In the genomic region with DNA sequence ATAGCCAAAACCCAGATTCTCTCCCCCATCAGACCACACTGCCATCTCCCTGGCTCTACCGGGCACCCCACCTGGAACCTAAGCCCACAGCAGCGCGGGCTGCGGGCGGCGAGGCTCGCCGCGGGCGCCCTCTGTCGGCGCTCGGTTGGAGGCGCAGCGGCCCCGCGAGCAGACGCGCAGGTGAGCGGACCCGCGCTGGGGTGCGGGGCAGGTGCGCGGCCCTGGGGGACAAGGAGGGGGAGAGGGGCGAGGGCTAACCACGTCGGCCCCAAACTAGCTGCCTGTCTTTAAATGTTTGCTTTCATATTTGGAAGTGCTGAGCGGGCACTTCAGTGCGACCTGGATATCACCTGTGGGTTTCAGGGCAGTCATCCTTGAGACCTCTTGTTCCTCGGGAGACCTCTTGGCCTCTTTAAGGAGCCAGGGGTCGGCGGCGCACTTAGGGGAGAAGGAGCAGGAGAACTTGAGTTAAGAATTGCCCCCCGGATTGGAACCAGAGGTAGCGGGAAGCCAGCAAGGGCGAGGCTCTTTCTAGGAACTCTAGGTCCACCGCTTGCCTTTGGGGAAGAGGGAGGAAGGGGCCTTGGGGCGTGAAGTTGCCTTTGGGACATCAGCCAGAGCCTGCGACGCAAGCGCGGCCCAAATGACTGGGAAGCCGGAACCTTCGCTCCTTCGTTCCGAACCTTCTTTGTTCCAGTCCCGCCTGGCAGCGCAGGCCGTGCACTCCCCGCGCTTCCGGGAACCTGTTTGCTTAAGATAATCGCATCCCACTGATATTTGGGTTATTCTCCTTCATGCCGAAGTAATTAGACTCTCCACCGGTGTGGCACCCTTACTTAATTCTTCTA, we compare ENCODE assay signal across 9 cellular contexts.
DNase-seq lines count a peak whose midpoint lies in the region; ATAC-seq and TF ChIP-seq lines count a peak whose summit lies in the region.
"Had no signal": no experiment of that assay in that cellular context is flagged by ENCODE, and none has a peak within 500 bp of the region (broad histone marks: within the 10 kb centered on the region; RNA-seq: fewer than 3 reads in every experiment).

No MANE protein-coding gene starts in this region.

- TF ChIP-seq CTCF in foreskin keratinocyte (conservative IDR thresholded peaks at IDR 0.05): peak; percentile 82
- peak; percentile 96 for TF ChIP-seq CTCF in progenitor cell of endocrine pancreas (IDR thresholded peaks at IDR 0.05; ENCODE audit: unreplicated experiment)

- peaks cover 14% of the 10 kb centered on the region for H3K27me3 ChIP-seq in foreskin keratinocyte
- H3K27me3 ChIP-seq: BLaER1 treated with 17β-estradiol and CSF1 and Interleukin-3, amounts not matched to agents 10 nM and 100 nM had no signal

- DNase-seq in NCI-H1092 (lab: John Stamatoyannopoulos, UW) (peak; percentile 66), NCI-H1092 treated with DMSO at 0.1 percent for 48 hours (lab: John Stamatoyannopoulos, UW) (no peak), NCI-H2081 (lab: John Stamatoyannopoulos, UW) (peak; percentile 71 to 72), foreskin keratinocyte (no peak), progenitor cell of endocrine pancreas (ENCODE audit: low spot score, unreplicated experiment) (peak; percentile 47), foreskin melanocyte (no peak)
- DNase-seq in activated T-cell treated with anti-CD3 and anti-CD28 coated beads, Interleukin-2, amount 50 U/mL, for 1 hour: peak; percentile 65

- no peaks in the 10 kb centered on the region for H3K4me1 ChIP-seq in foreskin keratinocyte
- H3K4me1 ChIP-seq: BLaER1 treated with 17β-estradiol and CSF1 and Interleukin-3, amounts not matched to agents 10 nM and 100 nM had no signal

- peak; percentile 90 for ATAC-seq in HG02678 (IDR thresholded peaks at IDR 0.05; ENCODE audit: unreplicated experiment)
- peak; percentile 89 for ATAC-seq in foreskin keratinocyte

- peaks cover 11% of the 10 kb centered on the region for H3K4me1 Mint-ChIP-seq in progenitor cell of endocrine pancreas (ENCODE audit: low read depth)

- H3K27ac ChIP-seq in foreskin keratinocyte: no peak overlapping the region
- H3K27ac ChIP-seq: BLaER1 treated with 17β-estradiol and CSF1 and Interleukin-3, amounts not matched to agents 10 nM and 100 nM had no signal

- H3K9me3 Mint-ChIP-seq in progenitor cell of endocrine pancreas (ENCODE audit: low read depth): no peaks in the 10 kb centered on the region

- H3K27me3 Mint-ChIP-seq in progenitor cell of endocrine pancreas: peaks cover 9% of the 10 kb centered on the region

- H3K27ac Mint-ChIP-seq in progenitor cell of endocrine pancreas: peak overlapping the region; percentile 90

- H3K36me3 Mint-ChIP-seq in progenitor cell of endocrine pancreas (ENCODE audit: insufficient read depth): no peaks in the 10 kb centered on the region

- peak overlapping the region; percentile 84 for H3K4me3 Mint-ChIP-seq in progenitor cell of endocrine pancreas (ENCODE audit: low read depth)

Comparison
In these comparisons a context has a peak if more than half of its experiments do, and no peak if none do; other contexts are left out.
1. DNase-seq: peak in NCI-H1092 (single experiment), NCI-H2081 (2 of 2), activated T-cell treated with anti-CD3 and anti-CD28 coated beads, Interleukin-2, amount 50 U/mL, for 1 hour (single experiment) and progenitor cell of endocrine pancreas (single experiment); none in NCI-H1092 treated with DMSO at 0.1 percent for 48 hours (single experiment), foreskin keratinocyte (0 of 2) and foreskin melanocyte (single experiment).